Comparison of ENCODE assay signal across 8 cellular contexts in genomic region chr17:8151641-8152111, GRCh38. TPM values are rescaled to one million over a fixed set of nuclear protein-coding genes. Genes with fewer than 3 reads are reported as not detected.
A peak's percentile ranks its signal among the peaks of the same experiment; 100 is the strongest.
DNase-seq lines count a peak whose midpoint lies in the region; TF ChIP-seq lines count a peak whose summit lies in the region.

No MANE protein-coding gene starts in this region.

- no peaks in the 10 kb centered on the region for H3K27me3 ChIP-seq in KMS-11 (ENCODE audit: insufficient read depth, low read depth)
- no peaks in the 10 kb centered on the region for H3K27me3 ChIP-seq in parathyroid adenoma (ENCODE audit: control insufficient read depth, insufficient read depth, low read length)

- H3K9me3 ChIP-seq in parathyroid adenoma (ENCODE audit: control insufficient read depth, low read length): no peaks in the 10 kb centered on the region

- H3K79me2 ChIP-seq in KMS-11 (ENCODE audit: insufficient read depth, low read depth) (no peaks in the 10 kb centered on the region), parathyroid adenoma (peaks cover 59% of the 10 kb centered on the region)

- no peak for TF ChIP-seq CTCF in KMS-11 (conservative IDR thresholded peaks at IDR 0.05; ENCODE audit: low read depth, low read length)
- no peak for TF ChIP-seq CTCF in parathyroid adenoma (IDR thresholded peaks at IDR 0.05)
- no peak for TF ChIP-seq CTCF in GM13977 (IDR thresholded peaks at IDR 0.05; ENCODE audit: extremely low read depth, insufficient read depth, missing control alignments)

- H3K27ac ChIP-seq in KMS-11 (0 out of 2 replicates have a peak overlapping the region, but pooled peaks have one; percentile 11), adipose tissue (ENCODE audit: low read depth, low read length) (peak overlapping the region; percentile 92), parathyroid adenoma (peak overlapping the region; percentile 100)

- H2AFZ ChIP-seq in KMS-11 (ENCODE audit: low read depth): no peak overlapping the region
- no peak overlapping the region for H2AFZ ChIP-seq in parathyroid adenoma

- H3K36me3 ChIP-seq in KMS-11 (ENCODE audit: insufficient read depth) (no peaks in the 10 kb centered on the region), parathyroid adenoma (ENCODE audit: control insufficient read depth, insufficient read depth, low read length) (no peaks in the 10 kb centered on the region)

- intact Hi-C loops in cardiac septum (cut with DNase I): loop anchor here (2.0 kb wide), 1 partner anchor 309 kb away; no protein-coding TSS in a partner anchor

- H3K4me3 ChIP-seq in KMS-11 (IDR thresholded peaks at IDR 0.05; ENCODE audit: insufficient read depth, low read depth, low read length): no peak overlapping the region
- peak overlapping the region; percentile 89 for H3K4me3 ChIP-seq in parathyroid adenoma (ENCODE audit: low read depth, low read length)

- in situ Hi-C loops in Caki2 (cut with HindIII; ENCODE audit: low pct_unique_long_range_greater_than_20kb, low sequenced_read_pairs): no loop called here
- in situ Hi-C loops in GM13977 (cut with MboI; ENCODE audit: low pct_unique_long_range_greater_than_20kb, low sequenced_read_pairs, unreplicated experiment): no loop called here

- WGBS in adipose tissue, 3 donors: 1 to 15% (median 2%) methylated on average over 21 to 22 of the region's 22 CpGs

- H3K4me1 ChIP-seq in KMS-11 (ENCODE audit: low read depth, poor library complexity, severe bottlenecking) (no peaks in the 10 kb centered on the region), parathyroid adenoma (peaks cover 30% of the 10 kb centered on the region)

- H4K20me1 ChIP-seq in KMS-11 (ENCODE audit: insufficient read depth): no peaks in the 10 kb centered on the region

- peak overlapping the region; percentile 6; the same call in 1 of the 2 replicates for H3K9ac ChIP-seq in KMS-11
- peak overlapping the region; percentile 86 for H3K9ac ChIP-seq in parathyroid adenoma

- DNase-seq in Caki2 (ENCODE audit: low read depth) (peak; percentile 25), cardiac septum (ENCODE audit: low spot score) (peak; percentile 92), GM13977 (ENCODE audit: low spot score) (no peak), SKM-1 (lab: John Stamatoyannopoulos, UW; ENCODE audit: unreplicated experiment) (no peak), NCI-H1092 treated with DMSO at 0.1 percent for 48 hours (lab: John Stamatoyannopoulos, UW) (no peak)

- H3K4me2 ChIP-seq in KMS-11 (peak overlapping the region; percentile 33), parathyroid adenoma (ENCODE audit: low read length) (peak overlapping the region; percentile 95)

RNA-seq across cellular contexts. Expression of gene PER1, which starts 0.5 kb away (rescaled TPM):
- total RNA-seq in Caki2 (2014; rRNA removed; shearing (Covaris generic); ENCODE audit: low replicate concordance): 3.2 and 5.6 TPM in 2 replicates
- polyA plus RNA-seq in adipose tissue: 100 to 1,000 TPM in 2 of 3 donors, 10 to 100 TPM in 1; 89.7 to 239 (median 142) TPM
- total RNA-seq in cardiac septum: 47.8 TPM

RNA-seq across cellular contexts. Expression of gene VAMP2, which starts 11.1 kb away (rescaled TPM):
- 0.09 TPM in 1 of 2 replicates, not detected in the other for total RNA-seq in Caki2 (2014; rRNA removed; shearing (Covaris generic); ENCODE audit: low replicate concordance)
- polyA plus RNA-seq in adipose tissue: 10 to 100 TPM; 36.0 to 52.6 (median 49.6) TPM
- 63.9 TPM for total RNA-seq in cardiac septum

RNA-seq across cellular contexts. Expression of gene TMEM107, which starts 24.5 kb away (rescaled TPM):
- 47.8 and 62.4 TPM in 2 replicates for total RNA-seq in Caki2 (2014; rRNA removed; shearing (Covaris generic); ENCODE audit: low replicate concordance)
- 10 to 100 TPM in 1 of 3 donors, 1 to 10 TPM in 2; 4.5 to 12.1 (median 8.6) TPM for polyA plus RNA-seq in adipose tissue
- total RNA-seq in cardiac septum: 8.7 TPM

RNA-seq across cellular contexts. Expression of gene HES7, which starts 27.8 kb away (rescaled TPM):
- total RNA-seq in Caki2 (2014; rRNA removed; shearing (Covaris generic); ENCODE audit: low replicate concordance): 5.3 TPM in 1 of 2 replicates, not detected in the other
- under 1 TPM in 2 of 3 donors, not detected in 1; 0.03 to 0.16 TPM for polyA plus RNA-seq in adipose tissue
- total RNA-seq in cardiac septum: 0.65 TPM

RNA-seq across cellular contexts. Expression of gene ALOXE3, which starts 33.4 kb away (rescaled TPM):
- not detected in 2 replicates for total RNA-seq in Caki2 (2014; rRNA removed; shearing (Covaris generic); ENCODE audit: low replicate concordance)
- under 1 TPM in 2 of 3 donors, not detected in 1; 0.01 to 0.18 TPM for polyA plus RNA-seq in adipose tissue
- not detected for total RNA-seq in cardiac septum

Comparison
In these comparisons a context has a peak if more than half of its experiments do, and no peak if none do; other contexts are left out.
1. DNase-seq: peak in Caki2 (single experiment) and cardiac septum (single experiment); none in GM13977 (single experiment), SKM-1 (single experiment) and NCI-H1092 treated with DMSO at 0.1 percent for 48 hours (single experiment).
2. H3K27ac ChIP-seq: peak in every context shown above with its lines; median percentile 100 in parathyroid adenoma; 92 in adipose tissue; 11 in KMS-11.
3. RNA of gene VAMP2, which starts 11.1 kb away (total RNA-seq): 63.9 TPM in cardiac septum (single experiment); 0.09 TPM in Caki2; every median in the first group is over 10 times any median in the second.